Comparison of ENCODE assay signal across 10 cellular contexts in the genomic region with DNA sequence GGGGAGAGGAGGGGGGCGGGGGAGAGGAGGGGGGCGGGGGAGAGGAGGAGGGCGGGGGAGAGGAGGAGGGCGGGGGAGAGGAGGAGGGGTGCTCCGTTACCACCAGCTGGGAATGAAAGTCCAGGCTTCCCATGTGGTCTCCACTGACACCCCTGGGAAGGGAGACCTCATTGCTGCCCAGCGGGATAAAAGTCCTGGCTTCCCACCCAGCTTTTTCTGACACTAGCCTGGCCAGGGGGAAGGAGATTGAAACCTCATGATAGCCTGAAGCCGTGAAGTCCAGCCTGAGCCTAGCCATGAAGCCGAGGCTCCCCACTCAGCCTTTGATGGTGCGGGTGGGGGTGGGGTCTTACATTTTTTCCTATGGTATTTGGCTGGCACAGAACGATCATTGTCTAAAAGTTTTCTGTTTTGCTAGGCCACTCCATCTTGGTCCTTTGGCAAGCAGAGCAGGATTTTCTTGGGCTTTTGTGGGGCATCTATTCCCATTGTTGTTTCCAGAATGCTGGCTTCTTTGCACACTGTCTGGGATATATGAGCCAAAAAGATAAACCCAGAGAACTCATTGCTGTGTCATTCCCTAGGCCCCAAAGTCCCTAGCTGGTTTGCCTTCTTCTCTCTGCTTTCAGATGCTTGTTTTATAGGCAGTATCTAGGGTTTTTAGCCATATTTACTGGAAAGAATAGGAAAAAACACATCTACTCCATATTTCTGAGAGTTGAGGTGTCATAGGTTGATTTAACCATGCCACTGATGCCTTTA.
DNase-seq lines count a peak whose midpoint lies in the region; ATAC-seq and TF ChIP-seq lines count a peak whose summit lies in the region.
"Had no signal": no experiment of that assay in that cellular context is flagged by ENCODE, and none has a peak within 500 bp of the region (broad histone marks: within the 10 kb centered on the region; RNA-seq: fewer than 3 reads in every experiment).

No MANE protein-coding gene starts in this region.

- intact Hi-C loops in dendritic cell treated with granulocyte-macrophage colony-stimulating factor and Interleukin-4, amounts not matched to agents 40 ng/mL and 50 ng/mL, for 4 days (cut with micrococcal nuclease), result loop anchor here (2.0 to 5.0 kb wide), 2 partner anchors 44 to 156 kb away; no protein-coding TSS in a partner anchor

- no peak for DNase-seq in CD8-positive, alpha-beta memory T cell
- DNase-seq in nephron progenitor cell (peak; percentile 42), WERI-Rb-1 (no peak), DMS114 treated with DMSO at 0.1 percent for 48 hours (lab: John Stamatoyannopoulos, UW; ENCODE audit: unreplicated experiment) (no peak)
- no peak for DNase-seq in stimulated activated CD4-positive, alpha-beta T cell treated with anti-CD3 and anti-CD28 coated beads, Interleukin-12 subunit alpha, Interleukin-12 subunit beta, amount 100 ng/mL, for 4 hours
- DNase-seq: hippocampal formation had no signal

- no peak for ATAC-seq in HG02610 (IDR thresholded peaks at IDR 0.05; ENCODE audit: unreplicated experiment)

- H3K27ac Mint-ChIP-seq in CD8-positive, alpha-beta memory T cell, result peak overlapping the region in 6 of 8 donors; percentile 31 to 83 (median 48)
- H3K27ac Mint-ChIP-seq in dendritic cell treated with granulocyte-macrophage colony-stimulating factor and Interleukin-4, amounts not matched to agents 40 ng/mL and 50 ng/mL, for 4 days, result peak overlapping the region; percentile 100
- no peak overlapping the region for H3K27ac Mint-ChIP-seq in nephron progenitor cell

- peak overlapping the region; percentile 14 for H3K27ac ChIP-seq in CD8-positive, alpha-beta memory T cell (ENCODE audit: low read depth, low read length)
- H3K27ac ChIP-seq in OCI-LY3 (ENCODE audit: low read length), result 0 out of 2 replicates have a peak overlapping the region, but pooled peaks have one; percentile 70
- no peak overlapping the region for H3K27ac ChIP-seq in WERI-Rb-1

- peaks cover 0 to 5% (median 4%) of the 10 kb centered on the region in 5 donors for H3K9me3 Mint-ChIP-seq in CD8-positive, alpha-beta memory T cell
- peaks cover 14% of the 10 kb centered on the region for H3K9me3 Mint-ChIP-seq in dendritic cell treated with granulocyte-macrophage colony-stimulating factor and Interleukin-4, amounts not matched to agents 40 ng/mL and 50 ng/mL, for 4 days
- H3K9me3 Mint-ChIP-seq in nephron progenitor cell, result peaks cover 21% of the 10 kb centered on the region

- H2AFZ ChIP-seq in OCI-LY3 (ENCODE audit: low read depth, low read length), result no peak overlapping the region

- POLR2A ChIA-PET in CD8-positive, alpha-beta memory T cell (lab: Charles Lee), result interaction anchor here (0.6 to 1.2 kb wide), 5 partner anchors 32 to 316 kb away, joined by 3 to 4 read pairs (median 4); partner anchors contain the start of genes ADISSP and AP5S1

- H3K79me2 ChIP-seq in OCI-LY3 (ENCODE audit: low read length), result no peaks in the 10 kb centered on the region

- TF ChIP-seq CTCF in OCI-LY3 (IDR thresholded peaks at IDR 0.05; ENCODE audit: low read depth, low read length), result no peak
- TF ChIP-seq CTCF in nephron progenitor cell (IDR thresholded peaks at IDR 0.05), result no peak
- no peak for TF ChIP-seq CTCF in WERI-Rb-1 (IDR thresholded peaks at IDR 0.05; ENCODE audit: low read depth, low read length)

- H3K9ac ChIP-seq in OCI-LY3 (ENCODE audit: low read length), result no peak overlapping the region; the same call in 1 of the 2 replicates

- H3K27me3 ChIP-seq in CD8-positive, alpha-beta memory T cell (ENCODE audit: insufficient read depth, low read length, poor library complexity, severe bottlenecking), result no peaks in the 10 kb centered on the region
- H3K27me3 ChIP-seq in OCI-LY3 (ENCODE audit: low read depth, low read length) (peaks cover 4% of the 10 kb centered on the region; the same call in 1 of the 2 replicates), WERI-Rb-1 (ENCODE audit: insufficient read depth, low read depth, severe bottlenecking) (no peaks in the 10 kb centered on the region)

- no peaks in the 10 kb centered on the region for H3K9me3 ChIP-seq in CD8-positive, alpha-beta memory T cell (ENCODE audit: low read length)
- H3K9me3 ChIP-seq in OCI-LY3 (ENCODE audit: insufficient read depth, low read length) (peaks cover 4% of the 10 kb centered on the region; the same call in 1 of the 2 replicates), WERI-Rb-1 (ENCODE audit: severe bottlenecking) (no peaks in the 10 kb centered on the region)

- H3K4me1 Mint-ChIP-seq in CD8-positive, alpha-beta memory T cell, result peaks cover 35 to 49% (median 46%) of the 10 kb centered on the region in 3 donors
- peaks cover 69% of the 10 kb centered on the region for H3K4me1 Mint-ChIP-seq in dendritic cell treated with granulocyte-macrophage colony-stimulating factor and Interleukin-4, amounts not matched to agents 40 ng/mL and 50 ng/mL, for 4 days (ENCODE audit: low read depth)
- peaks cover 26% of the 10 kb centered on the region for H3K4me1 Mint-ChIP-seq in nephron progenitor cell

- no peak overlapping the region for H3K4me3 ChIP-seq in CD8-positive, alpha-beta memory T cell (ENCODE audit: low read length)
- H3K4me3 ChIP-seq in OCI-LY3 (ENCODE audit: low read length) (no peak overlapping the region), WERI-Rb-1 (ENCODE audit: low read depth, low read length) (no peak overlapping the region)

- CTCF ChIA-PET in CD8-positive, alpha-beta memory T cell (lab: Charles Lee), result interaction anchor here (0.9 to 4.9 kb wide), 8 partner anchors 12 to 297 kb away, joined by 3 to 65 read pairs (median 4); partner anchors contain the start of genes CENPB and RNF24

- H3K4me1 ChIP-seq in CD8-positive, alpha-beta memory T cell (ENCODE audit: insufficient read depth, low read length), result peaks cover 28% of the 10 kb centered on the region
- H3K4me1 ChIP-seq in OCI-LY3 (ENCODE audit: low read length), result peaks cover 38% of the 10 kb centered on the region

- no peaks in the 10 kb centered on the region for H3K36me3 ChIP-seq in CD8-positive, alpha-beta memory T cell (ENCODE audit: insufficient read depth, low read length)
- H3K36me3 ChIP-seq in OCI-LY3 (replicated peaks; ENCODE audit: low read depth, low read length) (peaks cover 7% of the 10 kb centered on the region), WERI-Rb-1 (no peaks in the 10 kb centered on the region)

- H3K4me2 ChIP-seq in OCI-LY3 (ENCODE audit: low read length), result no peak overlapping the region

- peak overlapping the region in 5 of 7 donors; percentile 6 to 51 (median 39) for H3K4me3 Mint-ChIP-seq in CD8-positive, alpha-beta memory T cell
- H3K4me3 Mint-ChIP-seq in dendritic cell treated with granulocyte-macrophage colony-stimulating factor and Interleukin-4, amounts not matched to agents 40 ng/mL and 50 ng/mL, for 4 days, result no peak overlapping the region
- H3K4me3 Mint-ChIP-seq in nephron progenitor cell, result peak overlapping the region; percentile 32

- no peaks in the 10 kb centered on the region for H4K20me1 ChIP-seq in OCI-LY3 (ENCODE audit: insufficient read depth, low read length)

- H3K27me3 Mint-ChIP-seq in CD8-positive, alpha-beta memory T cell, result peaks cover 0 to 4% of the 10 kb centered on the region in 2 donors
- no peaks in the 10 kb centered on the region for H3K27me3 Mint-ChIP-seq in dendritic cell treated with granulocyte-macrophage colony-stimulating factor and Interleukin-4, amounts not matched to agents 40 ng/mL and 50 ng/mL, for 4 days
- peaks cover 11% of the 10 kb centered on the region for H3K27me3 Mint-ChIP-seq in nephron progenitor cell (ENCODE audit: low read depth, poor library complexity)
- H3K27me3 Mint-ChIP-seq: stimulated activated naive CD8-positive, alpha-beta T cell treated with anti-CD3 and anti-CD28 coated beads, Interleukin-15, Interleukin-2, amounts not matched to agents 100 ng/mL and 50 ng/mL, for 24 hours had no signal

- peaks cover 1 to 4% (median 3%) of the 10 kb centered on the region in 3 donors for H3K36me3 Mint-ChIP-seq in CD8-positive, alpha-beta memory T cell
- H3K36me3 Mint-ChIP-seq in dendritic cell treated with granulocyte-macrophage colony-stimulating factor and Interleukin-4, amounts not matched to agents 40 ng/mL and 50 ng/mL, for 4 days (ENCODE audit: low read depth), result peaks cover 22% of the 10 kb centered on the region
- H3K36me3 Mint-ChIP-seq in nephron progenitor cell (ENCODE audit: low read depth), result peaks cover 12% of the 10 kb centered on the region
